In genomic region chr20:10519361-10520048, GRCh38 we compare ENCODE assay signal across 10 cellular contexts.
DNase-seq lines count a peak whose midpoint lies in the region; ATAC-seq and TF ChIP-seq lines count a peak whose summit lies in the region.
"Had no signal": no experiment of that assay in that cellular context is flagged by ENCODE, and none has a peak within 500 bp of the region (broad histone marks: within the 10 kb centered on the region; RNA-seq: fewer than 3 reads in every experiment).

No MANE protein-coding gene starts in this region.

- 88% methylated on average over 4 of the region's 4 CpGs for WGBS in hepatocyte (ENCODE audit: low lambda C conversion rate, missing lambda C conversion rate)
- 74 to 93% (median 81%) methylated on average over 4 of the region's 4 CpGs for WGBS in adrenal gland, 4 donors

- ATAC-seq in GM19452 (IDR thresholded peaks at IDR 0.05; ENCODE audit: unreplicated experiment) (peak; percentile 58), HG03460 (IDR thresholded peaks at IDR 0.05; ENCODE audit: unreplicated experiment) (peak; percentile 48), left lobe of liver (no peak)

- H3K9me2 ChIP-seq in hepatocyte (replicated peaks; ENCODE audit: insufficient read depth), result no peaks in the 10 kb centered on the region

- H3K9me3 ChIP-seq in A673 (ENCODE audit: low read depth, low read length, poor library complexity, severe bottlenecking) (no peaks in the 10 kb centered on the region), hepatocyte (ENCODE audit: low read depth) (no peaks in the 10 kb centered on the region), adrenal gland (replicated peaks in 1 of 3) (no peaks in the 10 kb centered on the region)

- no TSS peak for BruUV-seq in A673 (replicated peaks; lab: Mats Ljungman, UMichigan)

- H3K36me3 ChIP-seq in A673 (ENCODE audit: insufficient read depth, low read length, poor library complexity, severe bottlenecking) (no peaks in the 10 kb centered on the region), hepatocyte (replicated peaks; ENCODE audit: insufficient read depth, low read depth) (no peaks in the 10 kb centered on the region), adrenal gland (replicated peaks in 1 of 2) (no peaks in the 10 kb centered on the region)

- no peaks in the 10 kb centered on the region for H4K20me1 ChIP-seq in hepatocyte (ENCODE audit: insufficient read depth, poor library complexity, severe bottlenecking)

- TF ChIP-seq CTCF in A673 (conservative IDR thresholded peaks at IDR 0.05; ENCODE audit: low read depth, low read length), result no peak
- TF ChIP-seq CTCF in hepatocyte (IDR thresholded peaks at IDR 0.05; ENCODE audit: poor library complexity), result no peak
- no peak for TF ChIP-seq CTCF in adrenal gland (IDR thresholded peaks at IDR 0.05)

- no peak for TF ChIP-seq POLR2A in adrenal gland (IDR thresholded peaks at IDR 0.05)

- no peak overlapping the region for H3K27ac ChIP-seq in A673 (ENCODE audit: low read depth, low read length, poor library complexity, severe bottlenecking)
- H3K27ac ChIP-seq in hepatocyte, result no peak overlapping the region
- no peak overlapping the region for H3K27ac ChIP-seq in adrenal gland

- DNase-seq in EH (ENCODE audit: low read depth) (peak; percentile 76), dermis blood vessel endothelial cell (peak; percentile 13), A673 (ENCODE audit: low spot score) (no peak), hepatocyte (ENCODE audit: low spot score) (no peak), left lobe of liver (ENCODE audit: low spot score) (no peak), adrenal gland (no peak)
- DNase-seq: activated CD4-positive, CD25-positive, alpha-beta regulatory T cell treated with anti-CD3 and anti-CD28 coated beads, Interleukin-2, amount 50 U/mL, for 72 hours; RPMI8226 had no signal

- POLR2A ChIA-PET in A673 (lab: Charles Lee; ENCODE audit: low non-redundant PET), result no interaction called here

- H3K4me1 ChIP-seq in A673 (ENCODE audit: insufficient read depth, low read length, poor library complexity, severe bottlenecking) (peaks cover 78% of the 10 kb centered on the region), hepatocyte (ENCODE audit: insufficient read depth) (peaks cover 20% of the 10 kb centered on the region), adrenal gland (replicated peaks in 1 of 2) (peaks cover 9 to 30% of the 10 kb centered on the region in 2 donors)

- intact Hi-C loops in A673 (cut with micrococcal nuclease; ENCODE audit: unreplicated experiment) (loop anchor here (5.0 kb wide), 1 partner anchor 52 kb away; no protein-coding TSS in a partner anchor), adrenal gland (cut with DNase I) (no loop called here)

- no peak overlapping the region for H3K4me2 ChIP-seq in hepatocyte

- H3K27me3 ChIP-seq in A673 (replicated peaks; ENCODE audit: insufficient read depth, low read depth, low read length, poor library complexity) (no peaks in the 10 kb centered on the region), hepatocyte (no peaks in the 10 kb centered on the region), adrenal gland (no peaks in the 10 kb centered on the region)

- CTCF ChIA-PET in A673 (lab: Charles Lee), result no interaction called here

- H3K79me2 ChIP-seq in hepatocyte, result peaks cover 12% of the 10 kb centered on the region

- no peak overlapping the region for H2AFZ ChIP-seq in hepatocyte

- H3K4me3 ChIP-seq in A673 (ENCODE audit: low read depth, low read length, poor library complexity, severe bottlenecking) (no peak overlapping the region), hepatocyte (no peak overlapping the region), adrenal gland (no peak overlapping the region)

Comparison
In these comparisons a context has a peak if more than half of its experiments do, and no peak if none do; other contexts are left out.
1. DNase-seq: peak in EH (single experiment) and dermis blood vessel endothelial cell (single experiment); none in A673 (single experiment), hepatocyte (single experiment), left lobe of liver (single experiment) and adrenal gland (0 of 7).